21 cellular contexts compared by ENCODE assay signal in the genomic region with DNA sequence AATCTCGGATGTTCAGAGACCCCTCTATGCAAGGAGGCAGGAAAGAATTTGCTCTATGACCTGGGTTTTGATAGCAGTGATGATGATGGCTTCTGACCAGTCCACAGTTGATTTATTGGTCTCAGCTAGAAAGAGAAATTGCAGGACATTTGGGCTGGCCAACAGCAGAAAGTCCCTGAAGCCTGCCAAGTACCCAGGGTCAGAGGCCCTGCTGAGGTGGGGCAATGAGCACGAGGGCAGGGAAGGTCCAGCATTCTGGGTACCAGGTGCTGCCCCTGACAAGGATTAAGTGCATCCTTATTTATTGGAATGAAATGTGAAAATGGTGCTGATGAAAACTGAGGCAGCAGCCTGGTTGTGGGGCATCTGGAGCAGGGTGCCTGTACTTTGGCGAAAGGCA. TPM values are rescaled to one million over a fixed set of nuclear protein-coding genes. Genes with fewer than 3 reads are reported as not detected.
A peak's percentile ranks its signal among the peaks of the same experiment; 100 is the strongest.
DNase-seq lines count a peak whose midpoint lies in the region; ATAC-seq and TF ChIP-seq lines count a peak whose summit lies in the region.
"Had no signal": no experiment of that assay in that cellular context is flagged by ENCODE, and none has a peak within 500 bp of the region (broad histone marks: within the 10 kb centered on the region; RNA-seq: fewer than 3 reads in every experiment).

No MANE protein-coding gene starts in this region.

- no peak overlapping the region for H3K4me3 Mint-ChIP-seq in nephron
- H3K4me3 Mint-ChIP-seq: CD14-positive monocyte; CD8-positive, alpha-beta memory T cell; GM23338; H9 had no signal

- H3K27me3 ChIP-seq in BLaER1 (no peaks in the 10 kb centered on the region; the same call in 1 of the 2 replicates), esophagus muscularis mucosa (no peaks in the 10 kb centered on the region)
- H3K27me3 ChIP-seq in BLaER1 treated with 17β-estradiol and CSF1 and Interleukin-3, amounts not matched to agents 10 nM and 100 nM = no peaks in the 10 kb centered on the region

- H3K27ac Mint-ChIP-seq in nephron = peak overlapping the region in 2 of 3 experiments; percentile 39 to 76
- H3K27ac Mint-ChIP-seq: GM23338, H9 had no signal

- peaks cover 25% of the 10 kb centered on the region for H3K4me1 Mint-ChIP-seq in nephron
- H3K4me1 Mint-ChIP-seq: CD8-positive, alpha-beta memory T cell; GM23338 had no signal

- no peak for TF ChIP-seq EP300 in esophagus muscularis mucosa (IDR thresholded peaks at IDR 0.05)

- H3K4me3 ChIP-seq in BLaER1 (no peak overlapping the region), esophagus muscularis mucosa (no peak overlapping the region)
- H3K4me3 ChIP-seq in BLaER1 treated with 17β-estradiol and CSF1 and Interleukin-3, amounts not matched to agents 10 nM and 100 nM = no peak overlapping the region
- H3K4me3 ChIP-seq: GM12878, GM23338, SK-N-MC had no signal

- no peaks in the 10 kb centered on the region for H3K36me3 ChIP-seq in BLaER1
- H3K36me3 ChIP-seq in BLaER1 treated with 17β-estradiol and CSF1 and Interleukin-3, amounts not matched to agents 10 nM and 100 nM = no peaks in the 10 kb centered on the region
- peaks cover 0 to 6% (median 0%) of the 10 kb centered on the region in 4 donors for H3K36me3 ChIP-seq in esophagus muscularis mucosa

- WGBS in esophagus muscularis mucosa = 65% methylated on average over 3 of the region's 3 CpGs

- peak overlapping the region; percentile 89 for H3K4me2 ChIP-seq in BLaER1
- peak overlapping the region; percentile 63 to 87 (median 77); a peak in 19 of 22 replicates for H3K4me2 ChIP-seq in BLaER1 treated with 17β-estradiol and CSF1 and Interleukin-3, amounts not matched to agents 10 nM and 100 nM
- H3K4me2 ChIP-seq: GM23338, KMS-11 had no signal

- DNase-seq in sciatic nerve (ENCODE audit: low spot score) (no peak), NCI-H446 treated with DMSO at 0.1 percent for 48 hours (lab: John Stamatoyannopoulos, UW) (no peak), foreskin melanocyte (no peak), esophagus muscularis mucosa (ENCODE audit: extremely low spot score) (no peak)
- DNase-seq: Calu3; CD8-positive, alpha-beta memory T cell; H9; IMR-90; MM.1S; NCI-H2029; NCI-H526 treated with DMSO at 0.1 percent for 48 hours; RPMI8226; SIG-M5 had no signal

- no peaks in the 10 kb centered on the region for H3K36me3 Mint-ChIP-seq in nephron (ENCODE audit: low read depth)

- no peak for TF ChIP-seq CTCF in nephron (IDR thresholded peaks at IDR 0.05; ENCODE audit: unreplicated experiment in 3 of 3)
- TF ChIP-seq CTCF in esophagus muscularis mucosa (IDR thresholded peaks at IDR 0.05) = no peak

- peaks cover 4% of the 10 kb centered on the region for H3K27me3 Mint-ChIP-seq in nephron (ENCODE audit: low read depth)

- H3K4me1 ChIP-seq in BLaER1 = peaks cover 41% of the 10 kb centered on the region
- peaks cover 36 to 44% (median 40%) of the 10 kb centered on the region in 10 experiments for H3K4me1 ChIP-seq in BLaER1 treated with 17β-estradiol and CSF1 and Interleukin-3, amounts not matched to agents 10 nM and 100 nM
- H3K4me1 ChIP-seq in esophagus muscularis mucosa = peaks cover 0 to 27% (median 21%) of the 10 kb centered on the region in 4 donors

- no peak for TF ChIP-seq POLR2A in esophagus muscularis mucosa (IDR thresholded peaks at IDR 0.05; ENCODE audit: low read depth)

- peak overlapping the region; percentile 67 for H3K27ac ChIP-seq in BLaER1
- H3K27ac ChIP-seq in BLaER1 treated with 17β-estradiol and CSF1 and Interleukin-3, amounts not matched to agents 10 nM and 100 nM = peak overlapping the region in 2 of 11 experiments; percentile 5 to 43; a peak in 2 of 22 replicates
- no peak overlapping the region for H3K27ac ChIP-seq in esophagus muscularis mucosa (replicated peaks in 1 of 4)
- H3K27ac ChIP-seq: KMS-11, SK-N-MC had no signal

- no peaks in the 10 kb centered on the region for H3K9me3 ChIP-seq in BLaER1
- no peaks in the 10 kb centered on the region for H3K9me3 ChIP-seq in BLaER1 treated with 17β-estradiol and CSF1 and Interleukin-3, amounts not matched to agents 10 nM and 100 nM (replicated peaks in 1 of 11)
- no peaks in the 10 kb centered on the region for H3K9me3 ChIP-seq in esophagus muscularis mucosa

- H4K20me1 ChIP-seq in BLaER1 = no peaks in the 10 kb centered on the region
- no peaks in the 10 kb centered on the region for H4K20me1 ChIP-seq in BLaER1 treated with 17β-estradiol and CSF1 and Interleukin-3, amounts not matched to agents 10 nM and 100 nM

- ATAC-seq in sciatic nerve = peak; percentile 27
- ATAC-seq: GM12878, GM23338 had no signal

- intact Hi-C loops in sciatic nerve (cut with DNase I) = no loop called here
- intact Hi-C loops in esophagus muscularis mucosa (cut with DNase I) = no loop called here

- H3K9ac ChIP-seq in BLaER1 = peak overlapping the region; percentile 59
- H3K9ac ChIP-seq in BLaER1 treated with 17β-estradiol and CSF1 and Interleukin-3, amounts not matched to agents 10 nM and 100 nM = peak overlapping the region in 5 of 11 experiments; percentile 5 to 57 (median 30); a peak in 5 of 22 replicates
- H3K9ac ChIP-seq: KMS-11 had no signal

- H3K9me3 Mint-ChIP-seq in nephron = no peaks in the 10 kb centered on the region
- H3K9me3 Mint-ChIP-seq: CD8-positive, alpha-beta memory T cell; GM23338; H9 had no signal

RNA-seq across cellular contexts. Expression of gene C3orf62, which starts 19.8 kb away (rescaled TPM):
- 6.7 TPM for total RNA-seq in sciatic nerve
- total RNA-seq in esophagus muscularis mucosa = 1 to 10 TPM; 3.1 to 8.7 (median 5.8) TPM
